Comparison of ENCODE assay signal across 8 cellular contexts in the genomic region with DNA sequence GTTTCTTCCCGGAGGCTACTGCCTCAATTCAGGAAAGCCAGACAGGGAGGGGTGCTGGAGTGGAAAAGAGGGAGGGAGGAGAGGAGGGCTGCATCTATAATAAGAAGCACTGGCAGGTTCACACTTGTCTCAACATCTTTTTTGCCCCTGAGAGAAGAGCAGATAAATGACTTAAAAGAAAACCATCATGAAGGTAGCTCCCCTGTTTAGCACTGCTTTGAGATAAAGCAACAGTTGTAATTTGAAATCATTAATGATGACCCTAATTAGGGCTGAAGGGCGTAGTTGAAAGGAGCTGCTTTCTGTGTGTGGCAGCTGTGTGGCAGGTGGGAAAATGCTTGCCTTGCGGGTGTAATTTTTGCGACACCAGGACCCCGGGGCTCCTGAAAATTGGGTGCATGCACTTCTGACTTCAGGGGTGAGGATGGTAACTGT.
DNase-seq lines count a peak whose midpoint lies in the region; ATAC-seq and TF ChIP-seq lines count a peak whose summit lies in the region.

No MANE protein-coding gene starts in this region.

- H3K36me3 ChIP-seq in BLaER1 treated with 17β-estradiol and CSF1 and Interleukin-3, amounts not matched to agents 10 nM and 100 nM = no peaks in the 10 kb centered on the region

- DNase-seq in NCI-H69 (lab: John Stamatoyannopoulos, UW) (peak; percentile 88), epithelial cell of prostate (ENCODE audit: low read depth, low spot score) (no peak), neural crest cell (ENCODE audit: low read depth, low spot score) (no peak), HUDEP-2 (lab: John Stamatoyannopoulos, UW; ENCODE audit: unreplicated experiment in 76 of 76) (no peak)

- H3K27me3 Mint-ChIP-seq in neural crest cell (ENCODE audit: low read depth) = peaks cover 30% of the 10 kb centered on the region

- peaks cover 0 to 6% (median 0%) of the 10 kb centered on the region in 11 experiments; a peak in 2 of 22 replicates for H3K27me3 ChIP-seq in BLaER1 treated with 17β-estradiol and CSF1 and Interleukin-3, amounts not matched to agents 10 nM and 100 nM

- peaks cover 0 to 9% (median 0%) of the 10 kb centered on the region in 11 experiments; a peak in 5 of 22 replicates for H4K20me1 ChIP-seq in BLaER1 treated with 17β-estradiol and CSF1 and Interleukin-3, amounts not matched to agents 10 nM and 100 nM

- peak overlapping the region; percentile 66 to 92 (median 85) for H3K4me3 ChIP-seq in BLaER1 treated with 17β-estradiol and CSF1 and Interleukin-3, amounts not matched to agents 10 nM and 100 nM

- peak overlapping the region in 3 of 11 experiments; percentile 21 to 81 (median 80); a peak in 1 of 22 replicates for H3K27ac ChIP-seq in BLaER1 treated with 17β-estradiol and CSF1 and Interleukin-3, amounts not matched to agents 10 nM and 100 nM
- H3K27ac ChIP-seq in epithelial cell of prostate = peak overlapping the region; percentile 86

- H3K9ac ChIP-seq in BLaER1 treated with 17β-estradiol and CSF1 and Interleukin-3, amounts not matched to agents 10 nM and 100 nM = peak overlapping the region in 10 of 11 experiments; percentile 65 to 87 (median 81); a peak in 18 of 22 replicates

- no peak overlapping the region for H3K27ac Mint-ChIP-seq in neural crest cell (ENCODE audit: unreplicated experiment)

- ATAC-seq in HG02642 (IDR thresholded peaks at IDR 0.05; ENCODE audit: poor library complexity, unreplicated experiment) (no peak), HG02870 (IDR thresholded peaks at IDR 0.05; ENCODE audit: unreplicated experiment) (no peak), HG02938 (IDR thresholded peaks at IDR 0.05; ENCODE audit: unreplicated experiment) (no peak)

- peaks cover 8 to 23% (median 21%) of the 10 kb centered on the region in 10 experiments for H3K4me1 ChIP-seq in BLaER1 treated with 17β-estradiol and CSF1 and Interleukin-3, amounts not matched to agents 10 nM and 100 nM

- H3K4me3 Mint-ChIP-seq in neural crest cell = peak overlapping the region; percentile 91

- TF ChIP-seq CTCF in neural crest cell (conservative IDR thresholded peaks at IDR 0.05) = no peak

- H3K4me1 Mint-ChIP-seq in neural crest cell = peaks cover 25% of the 10 kb centered on the region

- H3K36me3 Mint-ChIP-seq in neural crest cell (ENCODE audit: low read depth) = no peaks in the 10 kb centered on the region

- no peaks in the 10 kb centered on the region for H3K9me3 ChIP-seq in BLaER1 treated with 17β-estradiol and CSF1 and Interleukin-3, amounts not matched to agents 10 nM and 100 nM (replicated peaks in 1 of 11)

- H3K9me3 Mint-ChIP-seq in neural crest cell = no peaks in the 10 kb centered on the region

- H3K4me2 ChIP-seq in BLaER1 treated with 17β-estradiol and CSF1 and Interleukin-3, amounts not matched to agents 10 nM and 100 nM = peak overlapping the region; percentile 88 to 99 (median 98)
